8 cellular contexts compared by ENCODE assay signal in genomic region chr1:243595527-243596206, GRCh38.
DNase-seq lines count a peak whose midpoint lies in the region; ATAC-seq, FAIRE-seq and TF ChIP-seq lines count a peak whose summit lies in the region.

No MANE protein-coding gene starts in this region.

- TF ChIP-seq CTCF in kidney (IDR thresholded peaks at IDR 0.05; ENCODE audit: borderline replicate concordance, extremely low read depth, insufficient read depth) (no peak), tibial artery (IDR thresholded peaks at IDR 0.05) (no peak), stomach (IDR thresholded peaks at IDR 0.05) (no peak)

- H3K4me1 Mint-ChIP-seq in activated CD8-positive, alpha-beta T cell treated with anti-CD3 and anti-CD28 coated beads, Interleukin-2, amount 10 ng/mL, durations not matched to agents 7 days and 5 days (ENCODE audit: low read depth), result peaks cover 37% of the 10 kb centered on the region

- H3K4me1 ChIP-seq in kidney (ENCODE audit: control insufficient read depth in 1 of 2, insufficient read depth in 1 of 2, low read depth in 1 of 2, low read length in 2 of 2) (no peaks in the 10 kb centered on the region), tibial artery (no peaks in the 10 kb centered on the region), stomach (no peaks in the 10 kb centered on the region)

- no peak overlapping the region for H3K9ac ChIP-seq in kidney (ENCODE audit: low read length in 2 of 2)

- TF ChIP-seq POLR2A in stomach (IDR thresholded peaks at IDR 0.05), result no peak

- POLR2A ChIA-PET in activated CD8-positive, alpha-beta T cell treated with anti-CD3 and anti-CD28 coated beads, Interleukin-2, amount 10 ng/mL, durations not matched to agents 7 days and 5 days (lab: Charles Lee), result interaction anchor here (0.9 kb wide), 1 partner anchor 29 kb away, joined by 3 read pairs; no protein-coding TSS in a partner anchor

- ATAC-seq in GM18517 (IDR thresholded peaks at IDR 0.05; ENCODE audit: unreplicated experiment) (peak; percentile 7), HG02970 (IDR thresholded peaks at IDR 0.05; ENCODE audit: low FRiP score, unreplicated experiment) (peak; percentile 7)
- peak; percentile 40 for ATAC-seq in activated CD8-positive, alpha-beta T cell treated with anti-CD3 and anti-CD28 coated beads, Interleukin-2, amount 10 ng/mL, durations not matched to agents 7 days and 5 days

- no peaks in the 10 kb centered on the region for H3K27me3 ChIP-seq in tibial artery
- no peaks in the 10 kb centered on the region for H3K27me3 ChIP-seq in stomach

- peak; percentile 38 for FAIRE-seq in kidney (lab: Jason Lieb, UNC)

- peak overlapping the region; percentile 89 for H3K27ac Mint-ChIP-seq in activated CD8-positive, alpha-beta T cell treated with anti-CD3 and anti-CD28 coated beads, Interleukin-2, amount 10 ng/mL, durations not matched to agents 7 days and 5 days

- WGBS in stomach, 5 donors, result 81 to 89% (median 85%) methylated on average over 7 of the region's 7 CpGs

- H3K9me3 ChIP-seq in kidney (ENCODE audit: control insufficient read depth in 1 of 2, low read length in 2 of 2), result no peaks in the 10 kb centered on the region
- no peaks in the 10 kb centered on the region for H3K9me3 ChIP-seq in tibial artery
- peaks cover 0 to 5% (median 0%) of the 10 kb centered on the region in 4 donors for H3K9me3 ChIP-seq in stomach

- H3K36me3 ChIP-seq in kidney (ENCODE audit: control insufficient read depth in 1 of 2, insufficient read depth in 2 of 2, low read length in 2 of 2), result no peaks in the 10 kb centered on the region
- H3K36me3 ChIP-seq in tibial artery, result peaks cover 6 to 15% (median 8%) of the 10 kb centered on the region in 3 donors
- peaks cover 0 to 7% (median 0%) of the 10 kb centered on the region in 4 donors for H3K36me3 ChIP-seq in stomach

- peaks cover 7% of the 10 kb centered on the region for H3K9me3 Mint-ChIP-seq in activated CD8-positive, alpha-beta T cell treated with anti-CD3 and anti-CD28 coated beads, Interleukin-2, amount 10 ng/mL, durations not matched to agents 7 days and 5 days (ENCODE audit: insufficient read depth)

- no peaks in the 10 kb centered on the region for H3K27me3 Mint-ChIP-seq in activated CD8-positive, alpha-beta T cell treated with anti-CD3 and anti-CD28 coated beads, Interleukin-2, amount 10 ng/mL, durations not matched to agents 7 days and 5 days (ENCODE audit: low read depth)

- H3K36me3 Mint-ChIP-seq in activated CD8-positive, alpha-beta T cell treated with anti-CD3 and anti-CD28 coated beads, Interleukin-2, amount 10 ng/mL, durations not matched to agents 7 days and 5 days (ENCODE audit: low read depth), result peaks cover 13% of the 10 kb centered on the region

- CTCF ChIA-PET in activated CD8-positive, alpha-beta T cell treated with anti-CD3 and anti-CD28 coated beads, Interleukin-2, amount 10 ng/mL, durations not matched to agents 7 days and 5 days (lab: Charles Lee), result interaction anchor here (0.7 kb wide), 1 partner anchor 8 kb away, joined by 3 read pairs; no protein-coding TSS in a partner anchor

- H3K4me3 ChIP-seq in kidney (ENCODE audit: low read length in 2 of 2), result no peak overlapping the region
- no peak overlapping the region for H3K4me3 ChIP-seq in tibial artery
- no peak overlapping the region for H3K4me3 ChIP-seq in stomach

- intact Hi-C loops in kidney (cut with DNase I), result no loop called here
- intact Hi-C loops in tibial artery (cut with DNase I; ENCODE audit: low total_unique reads), result no loop called here
- intact Hi-C loops in stomach (cut with DNase I; ENCODE audit: low total_unique reads), result no loop called here

- peak; percentile 27 for DNase-seq in activated CD8-positive, alpha-beta T cell treated with anti-CD3 and anti-CD28 coated beads, Interleukin-2, amount 10 ng/mL, durations not matched to agents 7 days and 5 days
- DNase-seq in kidney, result no peak
- DNase-seq in H4 (ENCODE audit: low spot score), result no peak
- no peak for DNase-seq in ureter (ENCODE audit: low spot score)
- no peak for DNase-seq in tibial artery
- no peak for DNase-seq in stomach

- peak overlapping the region; percentile 37 for H3K4me3 Mint-ChIP-seq in activated CD8-positive, alpha-beta T cell treated with anti-CD3 and anti-CD28 coated beads, Interleukin-2, amount 10 ng/mL, durations not matched to agents 7 days and 5 days

- TF ChIP-seq EP300 in stomach (IDR thresholded peaks at IDR 0.05), result no peak

- H3K27ac ChIP-seq in kidney (ENCODE audit: low read depth in 2 of 2, low read length in 2 of 2) (no peak overlapping the region), tibial artery (no peak overlapping the region), stomach (no peak overlapping the region)
